ENCODE assay signal across 22 cellular contexts in genomic region chr14:39434401-39434800, GRCh38. TPM values are rescaled to one million over a fixed set of nuclear protein-coding genes. Genes with fewer than 3 reads are reported as not detected.
DNase-seq lines count a peak whose midpoint lies in the region; ATAC-seq, FAIRE-seq and TF ChIP-seq lines count a peak whose summit lies in the region.
"Had no signal": no experiment of that assay in that cellular context is flagged by ENCODE, and none has a peak within 500 bp of the region (broad histone marks: within the 10 kb centered on the region; RNA-seq: fewer than 3 reads in every experiment).

No MANE protein-coding gene starts in this region.

- H3K79me2 ChIP-seq in K562 (ENCODE audit: control insufficient read depth, insufficient read depth, low read length), result peaks cover 12% of the 10 kb centered on the region

- DNase-seq in NCI-H82 (lab: John Stamatoyannopoulos, UW), result peak; percentile 26
- no peak for DNase-seq in NCI-H82 treated with DMSO at 0.1 percent for 48 hours (lab: John Stamatoyannopoulos, UW; ENCODE audit: unreplicated experiment)
- DNase-seq in NCI-H524 treated with DMSO at 0.1 percent for 48 hours (lab: John Stamatoyannopoulos, UW), result peak; percentile 18
- no peak for DNase-seq in K562 (ENCODE audit: extremely low read depth in 1 of 4, low spot score in 3 of 4)
- peak; percentile 22 for DNase-seq in renal cortical epithelial cell (ENCODE audit: low read depth)
- no peak for DNase-seq in body of pancreas
- DNase-seq in GF-D8 (lab: John Stamatoyannopoulos, UW), result no peak
- DNase-seq: ACHN; activated CD4-positive, alpha-beta T cell treated with anti-CD3 and anti-CD28 coated beads, Interleukin-2, amount 50 U/mL, for 4 hours; activated CD8-positive, alpha-beta memory T cell treated with anti-CD3 and anti-CD28 coated beads, Interleukin-2, amount 50 U/mL, for 48 hours; activated naive CD8-positive, alpha-beta T cell treated with anti-CD3 and anti-CD28 coated beads for 36 hours; endodermal cell; H7; kidney; NCI-H187 treated with DMSO at 0.1 percent for 48 hours; posterior cingulate gyrus had no signal

- WGBS in K562 (ENCODE audit: insufficient coverage, low coverage, missing lambda C conversion rate), result 17% methylated on average over 2 of the region's 2 CpGs
- 59% methylated on average over 2 of the region's 2 CpGs for WGBS in body of pancreas, 2 donors

- H3K36me3 ChIP-seq in K562 (ENCODE audit: control insufficient read depth, insufficient read depth, low read length), result no peaks in the 10 kb centered on the region
- no peaks in the 10 kb centered on the region for H3K36me3 ChIP-seq in body of pancreas (replicated peaks in 1 of 2; ENCODE audit: insufficient read depth in 1 of 2, low read depth in 2 of 2)
- H3K36me3 ChIP-seq: neural progenitor cell had no signal

- TF ChIP-seq CTCF in K562 (IDR thresholded peaks at IDR 0.05 in 2 of 3, conservative IDR thresholded peaks at IDR 0.05 in 1 of 3; ENCODE audit: insufficient read depth in 2 of 3, low read depth in 1 of 3, low read length in 3 of 3) (no peak), body of pancreas (IDR thresholded peaks at IDR 0.05) (no peak)

- ATAC-seq in K562 (no peak), body of pancreas (no peak), GM21390 (IDR thresholded peaks at IDR 0.05; ENCODE audit: unreplicated experiment) (no peak)
- ATAC-seq: WTC11 had no signal

- no peak overlapping the region for H3K9ac ChIP-seq in K562 (ENCODE audit: insufficient read depth in 1 of 2, low read depth in 2 of 2, low read length in 2 of 2)
- H3K9ac ChIP-seq: neural progenitor cell had no signal

- H3K9me3 ChIP-seq in K562 (replicated peaks; ENCODE audit: control insufficient read depth, insufficient read depth, low read depth, low read length) (no peaks in the 10 kb centered on the region), body of pancreas (no peaks in the 10 kb centered on the region)

- no peak for TF ChIP-seq EP300 in K562 (IDR thresholded peaks at IDR 0.05; ENCODE audit: low read length)

- H3K9me1 ChIP-seq in K562 (ENCODE audit: control insufficient read depth, insufficient read depth, low read length), result no peaks in the 10 kb centered on the region

- H3K4me1 ChIP-seq in K562 (replicated peaks in 1 of 2; ENCODE audit: control insufficient read depth in 2 of 2, insufficient read depth in 2 of 2, low read length in 2 of 2) (peaks cover 2 to 16% of the 10 kb centered on the region in 2 experiments; a peak in 4 of 5 replicates), body of pancreas (peaks cover 15% of the 10 kb centered on the region)

- in situ Hi-C loops in K562 (cut with MboI), result no loop called here

- no TSS peak for BruUV-seq in K562 (replicated peaks; lab: Mats Ljungman, UMichigan)

- no peak overlapping the region for H3K4me3 ChIP-seq in K562
- H3K4me3 ChIP-seq in body of pancreas, result no peak overlapping the region
- H3K4me3 ChIP-seq: lung had no signal

- H4K20me1 ChIP-seq in K562 (replicated peaks; ENCODE audit: control insufficient read depth, insufficient read depth, low read length), result no peaks in the 10 kb centered on the region

- H3K27me3 ChIP-seq in K562 (ENCODE audit: control insufficient read depth in 2 of 2, insufficient read depth in 2 of 2, low read length in 2 of 2) (no peaks in the 10 kb centered on the region), body of pancreas (no peaks in the 10 kb centered on the region)
- H3K27me3 ChIP-seq: neural progenitor cell had no signal

- no peak overlapping the region for H2AFZ ChIP-seq in K562 (ENCODE audit: low read depth, low read length)

- H3K4me2 ChIP-seq in K562 (ENCODE audit: insufficient read depth, low read length), result no peak overlapping the region

- CTCF ChIA-PET in K562 (lab: Yijun Ruan, JAX; ENCODE audit: low intra/inter-chr PET ratio), result no interaction called here

- no peak overlapping the region for H3K27ac ChIP-seq in K562 (ENCODE audit: extremely low read depth, low read depth, low read length)
- H3K27ac ChIP-seq in body of pancreas, result no peak overlapping the region
- H3K27ac ChIP-seq: C4-2B, neural progenitor cell had no signal

- no peak for TF ChIP-seq RAD21 in K562 (CRISPR knock-in tag; conservative IDR thresholded peaks at IDR 0.05 in 1 of 2, IDR thresholded peaks at IDR 0.05 in 1 of 2)

- no peak for TF ChIP-seq POLR2A in K562 (conservative IDR thresholded peaks at IDR 0.05)
- TF ChIP-seq POLR2A in body of pancreas (IDR thresholded peaks at IDR 0.05), result no peak

- POLR2A ChIA-PET in K562 (lab: Yijun Ruan, JAX), result interaction anchor here (0.7 kb wide), 1 partner anchor 248 kb away, joined by 3 read pairs; no protein-coding TSS in a partner anchor

- no peak for FAIRE-seq in K562 (lab: Jason Lieb, UNC)
- FAIRE-seq: D721Med, kidney had no signal

- intact Hi-C loops in K562 (cut with micrococcal nuclease), result loop anchor here (5.0 kb wide), 1 partner anchor 52 kb away; no protein-coding TSS in a partner anchor
- intact Hi-C loops in body of pancreas (cut with DNase I), result no loop called here

TF ChIP-seq in K562, 482 proteins besides CTCF, POLR2A, EP300 and RAD21:
- TF ChIP-seq MCM7 (IDR thresholded peaks at IDR 0.05) (no peak), RFX1 (IDR thresholded peaks at IDR 0.05) (peak; percentile 28; the same call in 1 of the 2 replicates)
TF ChIP-seq in K562: peak in this region for 1.

RNA-seq across cellular contexts. Expression of gene FBXO33, which starts 2.2 kb away (rescaled TPM):
- total RNA-seq in K562 (2011; cell fraction: chromatin; rRNA removed; ENCODE audit: low replicate concordance), result 2.7 and 4.2 TPM in 2 replicates
- 1.8 and 3.6 TPM in 2 replicates for total RNA-seq in K562 (2011; cell fraction: nucleolus; rRNA removed)
- total RNA-seq in K562 (2011; cell fraction: nucleoplasm; rRNA removed), result 4.5 and 4.6 TPM in 2 replicates
- 4.5 and 7.5 TPM in 2 replicates for total RNA-seq in K562 (2014; rRNA removed)
- total RNA-seq in K562 (2014; rRNA removed; fragmentation: Illumina TruSeq; extraction: Trizol), result 5.0 and 5.1 TPM in 2 replicates
- total RNA-seq in K562 (2015; rRNA removed; fragmentation: Illumina TruSeq; extraction: Trizol), result 4.6 and 5.4 TPM in 2 replicates
- total RNA-seq in K562 (2021), result 4.9 and 5.5 TPM in 2 replicates
- polyA plus RNA-seq in K562 (2011; rRNA removed), result 4.5 and 5.1 TPM in 2 replicates
- 1.9 and 3.0 TPM in 2 replicates for polyA plus RNA-seq in K562 (2011; cell fraction: cytosol; rRNA removed)
- polyA plus RNA-seq in K562 (2011; cell fraction: nucleus; rRNA removed), result 3.3 and 4.1 TPM in 2 replicates
- 3.1 and 3.8 TPM in 2 replicates for polyA plus RNA-seq in K562 (2012)
- 3.9 and 4.0 TPM in 2 replicates for polyA plus RNA-seq in K562 (2014; fragmentation: Illumina TruSeq; extraction: Trizol)
- 1 to 10 TPM; 1.6 to 2.7 TPM for polyA plus RNA-seq in K562 (2014; fragmentation: Nextera tagmentation; extraction: Ambion mirVana)
- 4.2 and 4.4 TPM in 2 replicates for polyA plus RNA-seq in K562 (2014; rRNA removed)
- polyA minus RNA-seq in K562 (2011; rRNA and poly(A)+ RNA removed), result 4.3 and 5.1 TPM in 2 replicates
- polyA minus RNA-seq in K562 (2011; cell fraction: cytosol; rRNA and poly(A)+ RNA removed), result 2.6 and 2.7 TPM in 2 replicates
- polyA minus RNA-seq in K562 (2011; cell fraction: nucleus; rRNA and poly(A)+ RNA removed), result 4.3 and 6.1 TPM in 2 replicates
- 22.4 and 25.0 TPM in 2 replicates for total RNA-seq in renal cortical epithelial cell
- 10 to 100 TPM; 11.9 to 13.2 TPM for total RNA-seq in body of pancreas

Comparison
In these comparisons a context has a peak if more than half of its experiments do, and no peak if none do; other contexts are left out.
1. DNase-seq: peak in NCI-H82 (single experiment), NCI-H524 treated with DMSO at 0.1 percent for 48 hours (single experiment) and renal cortical epithelial cell (single experiment); none in NCI-H82 treated with DMSO at 0.1 percent for 48 hours (single experiment), K562 (0 of 4), body of pancreas (0 of 4) and GF-D8 (single experiment).